20 cellular contexts compared by ENCODE assay signal in genomic region chr3:126121632-126122031, GRCh38. TPM values are rescaled to one million over a fixed set of nuclear protein-coding genes. Genes with fewer than 3 reads are reported as not detected.
"Had no signal": no experiment of that assay in that cellular context is flagged by ENCODE, and none has a peak within 500 bp of the region (broad histone marks: within the 10 kb centered on the region; RNA-seq: fewer than 3 reads in every experiment).

No MANE protein-coding gene starts in this region.

- H3K4me1 ChIP-seq: body of pancreas, lower lobe of right lung, uterus had no signal

- H3K27ac ChIP-seq: body of pancreas, lower lobe of right lung, neutrophil, thoracic aorta, uterus had no signal

- H3K36me3 ChIP-seq: lower lobe of right lung, neutrophil, thoracic aorta, uterus had no signal

- H3K4me3 ChIP-seq: body of pancreas, lower lobe of right lung, thoracic aorta, uterus had no signal

- ATAC-seq: activated CD8-positive, alpha-beta T cell treated with anti-CD3 and anti-CD28 coated beads for 36 hours; activated naive CD4-positive, alpha-beta T cell treated with anti-CD3 and anti-CD28 coated beads, Interleukin-2, amount 50 U/mL, for 72 hours; body of pancreas; lower lobe of right lung; right cardiac atrium had no signal

- H3K9me3 ChIP-seq: body of pancreas, lower lobe of right lung, neutrophil, thoracic aorta, uterus had no signal

- H3K27me3 Mint-ChIP-seq: activated CD8-positive, alpha-beta T cell treated with anti-CD3 and anti-CD28 coated beads for 36 hours; progenitor cell of endocrine pancreas had no signal

- H3K4me3 Mint-ChIP-seq: activated CD8-positive, alpha-beta T cell treated with anti-CD3 and anti-CD28 coated beads for 36 hours; dendritic cell treated with granulocyte-macrophage colony-stimulating factor and Interleukin-4, amounts not matched to agents 40 ng/mL and 50 ng/mL, for 4 days; stimulated activated naive CD8-positive, alpha-beta T cell treated with anti-CD3 and anti-CD28 coated beads, Interleukin-15, Interleukin-2, amounts not matched to agents 100 ng/mL and 50 ng/mL, for 24 hours had no signal

- H3K9me3 Mint-ChIP-seq: activated CD8-positive, alpha-beta T cell treated with anti-CD3 and anti-CD28 coated beads for 36 hours; activated naive CD4-positive, alpha-beta T cell treated with anti-CD3 and anti-CD28 coated beads, Interleukin-2, amount 50 U/mL, for 72 hours; dendritic cell treated with granulocyte-macrophage colony-stimulating factor and Interleukin-4, amounts not matched to agents 40 ng/mL and 50 ng/mL, for 4 days; stimulated activated naive CD8-positive, alpha-beta T cell treated with anti-CD3 and anti-CD28 coated beads, Interleukin-15, Interleukin-2, amounts not matched to agents 100 ng/mL and 50 ng/mL, for 24 hours had no signal

- H3K27me3 ChIP-seq: body of pancreas, uterus had no signal

- DNase-seq: activated CD4-positive, CD25-positive, alpha-beta regulatory T cell treated with anti-CD3 and anti-CD28 coated beads, Interleukin-2, amount 50 U/mL, for 72 hours; activated CD8-positive, alpha-beta T cell treated with anti-CD3 and anti-CD28 coated beads for 36 hours; activated T-cell treated with anti-CD3 and anti-CD28 coated beads for 4 hours; amniotic stem cell; central memory CD4-positive, alpha-beta T cell; erythroblast; hippocampal formation; midbrain; stimulated activated CD4-positive, alpha-beta T cell treated with anti-CD3 and anti-CD28 coated beads, Interleukin-12 subunit alpha, Interleukin-12 subunit beta, amount 100 ng/mL, for 4 hours had no signal

- H3K36me3 Mint-ChIP-seq: activated naive CD4-positive, alpha-beta T cell treated with anti-CD3 and anti-CD28 coated beads, Interleukin-2, amount 50 U/mL, for 72 hours had no signal

- H3K27ac Mint-ChIP-seq: activated CD8-positive, alpha-beta T cell treated with anti-CD3 and anti-CD28 coated beads for 36 hours; activated naive CD4-positive, alpha-beta T cell treated with anti-CD3 and anti-CD28 coated beads, Interleukin-2, amount 50 U/mL, for 72 hours; dendritic cell treated with granulocyte-macrophage colony-stimulating factor and Interleukin-4, amounts not matched to agents 40 ng/mL and 50 ng/mL, for 4 days; progenitor cell of endocrine pancreas; stimulated activated naive CD8-positive, alpha-beta T cell treated with anti-CD3 and anti-CD28 coated beads, Interleukin-15, Interleukin-2, amounts not matched to agents 100 ng/mL and 50 ng/mL, for 24 hours had no signal

RNA-seq across cellular contexts. Expression of gene ALDH1L1, which starts 58.8 kb away (rescaled TPM):
- total RNA-seq: activated CD8-positive, alpha-beta T cell treated with anti-CD3 and anti-CD28 coated beads for 36 hours; glomerular endothelial cell had no signal
